ENCODE assay signal across 17 cellular contexts in genomic region chr3:161977063-161977462, GRCh38.
DNase-seq lines count a peak whose midpoint lies in the region; ATAC-seq and TF ChIP-seq lines count a peak whose summit lies in the region.
"Had no signal": no experiment of that assay in that cellular context is flagged by ENCODE, and none has a peak within 500 bp of the region (broad histone marks: within the 10 kb centered on the region; RNA-seq: fewer than 3 reads in every experiment).

No MANE protein-coding gene starts in this region.

- H3K9me3 ChIP-seq in BE2C, result no peaks in the 10 kb centered on the region
- H3K9me3 ChIP-seq: adrenal gland, MG63, pancreas, uterus had no signal

- no peaks in the 10 kb centered on the region for H3K4me1 ChIP-seq in BE2C
- H3K4me1 ChIP-seq: adrenal gland, pancreas, uterus had no signal

- ATAC-seq in GM21360 (IDR thresholded peaks at IDR 0.05; ENCODE audit: unreplicated experiment), result peak; percentile 80
- ATAC-seq in Right ventricle myocardium inferior, result no peak
- ATAC-seq: pancreas had no signal

- no peak overlapping the region for H3K4me3 ChIP-seq in BE2C (ENCODE audit: low read depth, low read length)
- H3K4me3 ChIP-seq: adrenal gland, lung, MG63, pancreas, uterus had no signal

- H3K36me3 ChIP-seq in BE2C, result no peaks in the 10 kb centered on the region
- H3K36me3 ChIP-seq: adrenal gland, MG63, pancreas, uterus had no signal

- peak; percentile 14 for DNase-seq in AG09319 (ENCODE audit: extremely low read depth, low read depth)
- peak; percentile 60 for DNase-seq in LHCN-M2 (ENCODE audit: low read depth)
- DNase-seq in fibroblast of peridontal ligament (ENCODE audit: extremely low read depth), result peak; percentile 54
- no peak for DNase-seq in BE2C
- DNase-seq in Right ventricle myocardium inferior (ENCODE audit: missing footprints), result no peak
- no peak for DNase-seq in stimulated activated CD4-positive, alpha-beta T cell treated with anti-CD3 and anti-CD28 coated beads, Interleukin-15, amount 100 ng/mL, for 24 hours
- DNase-seq in RKO (ENCODE audit: low spot score), result no peak
- DNase-seq: activated CD8-positive, alpha-beta memory T cell treated with anti-CD3 and anti-CD28 coated beads, Interleukin-2, amount 50 U/mL, for 4 hours; adrenal gland; effector CD4-positive, alpha-beta T cell; hypothalamus; MG63; NCI-H446; pancreas; uterus had no signal

- H3K27me3 ChIP-seq in BE2C, result no peaks in the 10 kb centered on the region
- H3K27me3 ChIP-seq: adrenal gland, MG63, pancreas, uterus had no signal

- TF ChIP-seq CTCF in AG09319 (IDR thresholded peaks at IDR 0.05; ENCODE audit: low read depth, low read length) (no peak), BE2C (IDR thresholded peaks at IDR 0.05; ENCODE audit: low read depth, low read length) (no peak)

- intact Hi-C loops in Right ventricle myocardium inferior (cut with DNase I), result no loop called here

Comparison
In these comparisons a context has a peak if more than half of its experiments do, and no peak if none do; other contexts are left out.
1. DNase-seq: peak in AG09319 (single experiment), LHCN-M2 (single experiment) and fibroblast of peridontal ligament (single experiment); none in BE2C (single experiment), Right ventricle myocardium inferior (single experiment), stimulated activated CD4-positive, alpha-beta T cell treated with anti-CD3 and anti-CD28 coated beads, Interleukin-15, amount 100 ng/mL, for 24 hours (single experiment) and RKO (single experiment).